Comparison of ENCODE assay signal across 8 cellular contexts in genomic region chr1:32014199-32014936, GRCh38. TPM values are rescaled to one million over a fixed set of nuclear protein-coding genes. Genes with fewer than 3 reads are reported as not detected.
DNase-seq lines count a peak whose midpoint lies in the region; ATAC-seq and TF ChIP-seq lines count a peak whose summit lies in the region.

No MANE protein-coding gene starts in this region.

- H2AK5ac ChIP-seq in trophoblast cell (ENCODE audit: low read length), result peak overlapping the region; percentile 100

- TF ChIP-seq POLR2A in vagina (IDR thresholded peaks at IDR 0.05), result no peak

- H2AFZ ChIP-seq in trophoblast cell (ENCODE audit: insufficient read depth, low read length, poor library complexity), result peak overlapping the region; percentile 66

- H3K27me3 Mint-ChIP-seq in activated naive CD8-positive, alpha-beta T cell treated with anti-CD3 and anti-CD28 coated beads, Interleukin-2, amount 50 U/mL, for 24 hours, result peaks cover 2% of the 10 kb centered on the region

- DNase-seq in AG10803 (ENCODE audit: low read depth) (peak; percentile 50), RPMI7951 (ENCODE audit: low read depth) (peak; percentile 65), heart right ventricle (peak; percentile 42 to 53), trophoblast cell (peak; percentile 29 to 56), vagina (ENCODE audit: extremely low spot score in 2 of 2) (peak in 1 of 2 donors; percentile 90)
- peak; percentile 38 for DNase-seq in activated naive CD8-positive, alpha-beta T cell treated with anti-CD3 and anti-CD28 coated beads, Interleukin-2, amount 50 U/mL, for 24 hours

- no peaks in the 10 kb centered on the region for H3K9me3 Mint-ChIP-seq in activated naive CD8-positive, alpha-beta T cell treated with anti-CD3 and anti-CD28 coated beads, Interleukin-2, amount 50 U/mL, for 24 hours

- H3K23ac ChIP-seq in trophoblast cell (ENCODE audit: low read length), result no peak overlapping the region

- peak overlapping the region; percentile 97 for H2BK120ac ChIP-seq in trophoblast cell (ENCODE audit: insufficient read depth, low read length, poor library complexity)

- no peaks in the 10 kb centered on the region for H3K27me3 ChIP-seq in heart right ventricle
- H3K27me3 ChIP-seq in trophoblast cell (ENCODE audit: insufficient read depth, low read length), result no peaks in the 10 kb centered on the region
- H3K27me3 ChIP-seq in vagina, result no peaks in the 10 kb centered on the region

- peak overlapping the region; percentile 91 for H4K12ac ChIP-seq in trophoblast cell (ENCODE audit: low read depth, low read length)

- TF ChIP-seq CTCF in AG10803 (conservative IDR thresholded peaks at IDR 0.05; ENCODE audit: low read length) (no peak), heart right ventricle (IDR thresholded peaks at IDR 0.05) (peak in 1 of 9 donors; percentile 29), vagina (IDR thresholded peaks at IDR 0.05) (no peak)

- ATAC-seq in GM18861 (IDR thresholded peaks at IDR 0.05; ENCODE audit: unreplicated experiment) (peak; percentile 25), HG03139 (IDR thresholded peaks at IDR 0.05; ENCODE audit: unreplicated experiment) (peak; percentile 29), heart right ventricle (peak; percentile 7 to 36 (median 26))
- peak; percentile 9 for ATAC-seq in activated naive CD8-positive, alpha-beta T cell treated with anti-CD3 and anti-CD28 coated beads, Interleukin-2, amount 50 U/mL, for 24 hours

- H3K4ac ChIP-seq in trophoblast cell (ENCODE audit: low read depth, low read length), result peak overlapping the region; percentile 99

- H3K9me3 ChIP-seq in heart right ventricle (no peaks in the 10 kb centered on the region), trophoblast cell (ENCODE audit: insufficient read depth, low read depth, low read length) (no peaks in the 10 kb centered on the region), vagina (no peaks in the 10 kb centered on the region)

- WGBS in heart right ventricle, 2 donors, result 0% methylated on average over 51 to 54 of the region's 54 CpGs
- no CpG with 5 or more reads among the region's 54 CpGs for whole genome bisulfite sequencing in trophoblast cell (ENCODE audit: extremely low coverage, insufficient coverage, insufficient read length)

- intact Hi-C loops in heart right ventricle (cut with DNase I), result loop anchor here in 3 of 10 donors (5.0 to 10.0 kb wide), 2 partner anchors 50 to 58 kb away; partner anchors contain the start of gene TMEM39B (in 1 of the 3)
- intact Hi-C loops in vagina (cut with DNase I), result no loop called here

- H2BK12ac ChIP-seq in trophoblast cell (ENCODE audit: low read length), result peak overlapping the region; percentile 19

- peaks cover 0 to 53% (median 46%) of the 10 kb centered on the region in 9 donors for H3K4me1 ChIP-seq in heart right ventricle
- H3K4me1 ChIP-seq in trophoblast cell (ENCODE audit: control insufficient read depth in 1 of 2, insufficient read depth in 2 of 2, low read length in 2 of 2), result peaks cover 5 to 7% of the 10 kb centered on the region in 2 experiments
- H3K4me1 ChIP-seq in vagina, result peaks cover 53% of the 10 kb centered on the region

- H3K9ac ChIP-seq in trophoblast cell (ENCODE audit: low read length), result peak overlapping the region; percentile 99

- H2BK5ac ChIP-seq in trophoblast cell (ENCODE audit: low read depth, low read length, poor library complexity), result peak overlapping the region; percentile 97

- H3K27ac ChIP-seq in heart right ventricle, result peak overlapping the region; percentile 93 to 100 (median 100)
- H3K27ac ChIP-seq in trophoblast cell (ENCODE audit: low read depth, low read length), result peak overlapping the region; percentile 98
- peak overlapping the region; percentile 98 for H3K27ac ChIP-seq in vagina

- H4K91ac ChIP-seq in trophoblast cell (ENCODE audit: low read depth, low read length), result peak overlapping the region; percentile 99

- peaks cover 30% of the 10 kb centered on the region for H3K36me3 Mint-ChIP-seq in activated naive CD8-positive, alpha-beta T cell treated with anti-CD3 and anti-CD28 coated beads, Interleukin-2, amount 50 U/mL, for 24 hours (ENCODE audit: low read depth)

- H3K4me2 ChIP-seq in trophoblast cell (ENCODE audit: low read length), result peak overlapping the region; percentile 61

- H3K36me3 ChIP-seq in heart right ventricle, result peaks cover 0 to 20% (median 0%) of the 10 kb centered on the region in 9 donors
- peaks cover 7 to 9% of the 10 kb centered on the region in 2 experiments for H3K36me3 ChIP-seq in trophoblast cell (ENCODE audit: control insufficient read depth in 1 of 2, insufficient read depth in 2 of 2, low read length in 2 of 2)
- H3K36me3 ChIP-seq in vagina, result no peaks in the 10 kb centered on the region

- H3K27ac Mint-ChIP-seq in activated naive CD8-positive, alpha-beta T cell treated with anti-CD3 and anti-CD28 coated beads, Interleukin-2, amount 50 U/mL, for 24 hours, result peak overlapping the region; percentile 96

- peaks cover 14% of the 10 kb centered on the region for H3K79me1 ChIP-seq in trophoblast cell (ENCODE audit: low read length)

- peaks cover 40% of the 10 kb centered on the region for H3K4me1 Mint-ChIP-seq in activated naive CD8-positive, alpha-beta T cell treated with anti-CD3 and anti-CD28 coated beads, Interleukin-2, amount 50 U/mL, for 24 hours

- H3K14ac ChIP-seq in trophoblast cell (ENCODE audit: low read length), result peak overlapping the region; percentile 99

- peak overlapping the region; percentile 88 for H3K4me3 Mint-ChIP-seq in activated naive CD8-positive, alpha-beta T cell treated with anti-CD3 and anti-CD28 coated beads, Interleukin-2, amount 50 U/mL, for 24 hours

- H4K8ac ChIP-seq in trophoblast cell (ENCODE audit: low read depth, low read length), result peak overlapping the region; percentile 97

- H3K4me3 ChIP-seq in AG10803 (ENCODE audit: low read length) (peak overlapping the region; percentile 98), heart right ventricle (peak overlapping the region; percentile 76 to 100 (median 96)), trophoblast cell (ENCODE audit: low read depth, low read length) (peak overlapping the region; percentile 98), vagina (peak overlapping the region; percentile 89 to 95)

- peaks cover 34% of the 10 kb centered on the region for H3K79me2 ChIP-seq in trophoblast cell (ENCODE audit: control insufficient read depth, insufficient read depth, low read length, poor library complexity)

- peak overlapping the region; percentile 97 for H3K18ac ChIP-seq in trophoblast cell (ENCODE audit: low read length)

RNA-seq across cellular contexts. Expression of gene KHDRBS1, which starts 0.7 kb away (rescaled TPM):
- 54.4 and 59.0 TPM in 2 replicates for total RNA-seq in RPMI7951 (2014; rRNA removed; shearing (Covaris generic))
- 10 to 100 TPM; 64.6 to 78.3 (median 67.1) TPM for total RNA-seq in heart right ventricle
- 10 to 100 TPM; 33.2 to 41.2 TPM for polyA plus RNA-seq in heart right ventricle
- polyA plus RNA-seq in trophoblast cell (2013), result 145 and 147 TPM in 2 replicates
- total RNA-seq in vagina, result 104 TPM

RNA-seq across cellular contexts. Expression of gene TMEM39B, which starts 58.4 kb away (rescaled TPM):
- 6.9 and 13.0 TPM in 2 replicates for total RNA-seq in RPMI7951 (2014; rRNA removed; shearing (Covaris generic))
- total RNA-seq in heart right ventricle (10 to 100 TPM in 1 of 10 donors, 1 to 10 TPM in 9; 4.8 to 15.5 (median 6.5) TPM), vagina (8.3 TPM)
- polyA plus RNA-seq in heart right ventricle, result 1 to 10 TPM; 7.2 to 7.5 TPM
- polyA plus RNA-seq in trophoblast cell (2013), result 10.1 and 11.0 TPM in 2 replicates
